In genomic region chr16:82011199-82011641, GRCh38 we compare ENCODE assay signal across 8 cellular contexts. TPM values are rescaled to one million over a fixed set of nuclear protein-coding genes. Genes with fewer than 3 reads are reported as not detected.
A peak's percentile ranks its signal among the peaks of the same experiment; 100 is the strongest.
DNase-seq lines count a peak whose midpoint lies in the region; ATAC-seq and TF ChIP-seq lines count a peak whose summit lies in the region.

Gene SDR42E1, minus strand, starts transcription at chr16:82011470. Its CDS starts 10,612 bp downstream, at chr16:82000858.

- H3K36me3 Mint-ChIP-seq in activated naive CD8-positive, alpha-beta T cell treated with anti-CD3 and anti-CD28 coated beads, Interleukin-2, amount 50 U/mL, for 24 hours (ENCODE audit: low read depth) = peaks cover 28% of the 10 kb centered on the region

- TF ChIP-seq EP300 in stomach (IDR thresholded peaks at IDR 0.05) = no peak

- H3K27me3 Mint-ChIP-seq in activated naive CD8-positive, alpha-beta T cell treated with anti-CD3 and anti-CD28 coated beads, Interleukin-2, amount 50 U/mL, for 24 hours = peaks cover 19% of the 10 kb centered on the region

- intact Hi-C loops in stomach (cut with DNase I; ENCODE audit: low total_unique reads) = no loop called here

- peak within 1 kb of the TSS; percentile 69 for H3K27ac Mint-ChIP-seq in activated naive CD8-positive, alpha-beta T cell treated with anti-CD3 and anti-CD28 coated beads, Interleukin-2, amount 50 U/mL, for 24 hours

- H3K9me3 Mint-ChIP-seq in activated naive CD8-positive, alpha-beta T cell treated with anti-CD3 and anti-CD28 coated beads, Interleukin-2, amount 50 U/mL, for 24 hours = peaks cover 40% of the 10 kb centered on the region

- H3K36me3 ChIP-seq in stomach = peaks cover 0 to 10% (median 2%) of the 10 kb centered on the region in 4 donors

- peak; percentile 35 for DNase-seq in activated naive CD8-positive, alpha-beta T cell treated with anti-CD3 and anti-CD28 coated beads, Interleukin-2, amount 50 U/mL, for 24 hours
- peak; percentile 69 for DNase-seq in mucosa of gallbladder (ENCODE audit: low spot score)
- DNase-seq in stomach = peak; percentile 80
- no peak for DNase-seq in A172 (ENCODE audit: low spot score)
- no peak for DNase-seq in NCI-H82 treated with DMSO at 0.1 percent for 48 hours (lab: John Stamatoyannopoulos, UW; ENCODE audit: unreplicated experiment)

- WGBS in stomach, 5 donors = 3 to 10% (median 6%) methylated on average over 19 to 32 of the region's 32 CpGs

- peaks cover 5 to 22% (median 21%) of the 10 kb centered on the region in 4 donors for H3K9me3 ChIP-seq in stomach

- TF ChIP-seq POLR2A in Raji (IDR thresholded peaks at IDR 0.05; ENCODE audit: insufficient read depth, low read depth, low read length) (peak; percentile 55), stomach (IDR thresholded peaks at IDR 0.05) (no peak)

- no peak for TF ChIP-seq CTCF in stomach (IDR thresholded peaks at IDR 0.05)

- H3K4me1 ChIP-seq in stomach = peaks cover 0 to 20% (median 5%) of the 10 kb centered on the region in 4 donors

- H3K4me3 ChIP-seq in stomach = peak within 1 kb of the TSS; percentile 59 to 69 (median 68)

- peaks cover 20% of the 10 kb centered on the region for H3K4me1 Mint-ChIP-seq in activated naive CD8-positive, alpha-beta T cell treated with anti-CD3 and anti-CD28 coated beads, Interleukin-2, amount 50 U/mL, for 24 hours

- ATAC-seq in GM19023 (IDR thresholded peaks at IDR 0.05; ENCODE audit: unreplicated experiment) (peak; percentile 85), HG03196 (IDR thresholded peaks at IDR 0.05; ENCODE audit: unreplicated experiment) (peak; percentile 86)
- peak; percentile 85 for ATAC-seq in activated naive CD8-positive, alpha-beta T cell treated with anti-CD3 and anti-CD28 coated beads, Interleukin-2, amount 50 U/mL, for 24 hours

- peak within 1 kb of the TSS; percentile 79 for H3K4me3 Mint-ChIP-seq in activated naive CD8-positive, alpha-beta T cell treated with anti-CD3 and anti-CD28 coated beads, Interleukin-2, amount 50 U/mL, for 24 hours

- peak within 1 kb of the TSS in 4 of 5 donors; percentile 20 to 71 (median 54) for H3K27ac ChIP-seq in stomach

- peaks cover 0 to 9% (median 0%) of the 10 kb centered on the region in 3 donors for H3K27me3 ChIP-seq in stomach

RNA-seq across cellular contexts. Expression of gene SDR42E1, which starts in this region (rescaled TPM):
- total RNA-seq in mucosa of gallbladder (10.5 TPM), stomach (1 to 10 TPM in 3 of 5 donors, under 1 TPM in 1, not detected in 1; 0.58 to 7.9 (median 5.6) TPM)
- polyA plus RNA-seq in stomach = 1 to 10 TPM; 1.8 to 2.3 (median 1.8) TPM
- 0.03 and 0.14 TPM in 2 replicates for total RNA-seq in A172 (2014; rRNA removed; shearing (Covaris generic))

Comparison
In these comparisons a context has a peak if more than half of its experiments do, and no peak if none do; other contexts are left out.
1. DNase-seq: peak in activated naive CD8-positive, alpha-beta T cell treated with anti-CD3 and anti-CD28 coated beads, Interleukin-2, amount 50 U/mL, for 24 hours (single experiment), mucosa of gallbladder (single experiment) and stomach (single experiment); none in A172 (single experiment) and NCI-H82 treated with DMSO at 0.1 percent for 48 hours (single experiment).
2. Peak in every context shown above with its lines, with median percentiles within 50 percentile points of each other: ATAC-seq.